Comparison of ENCODE assay signal across 1 cellular context in the genomic region with DNA sequence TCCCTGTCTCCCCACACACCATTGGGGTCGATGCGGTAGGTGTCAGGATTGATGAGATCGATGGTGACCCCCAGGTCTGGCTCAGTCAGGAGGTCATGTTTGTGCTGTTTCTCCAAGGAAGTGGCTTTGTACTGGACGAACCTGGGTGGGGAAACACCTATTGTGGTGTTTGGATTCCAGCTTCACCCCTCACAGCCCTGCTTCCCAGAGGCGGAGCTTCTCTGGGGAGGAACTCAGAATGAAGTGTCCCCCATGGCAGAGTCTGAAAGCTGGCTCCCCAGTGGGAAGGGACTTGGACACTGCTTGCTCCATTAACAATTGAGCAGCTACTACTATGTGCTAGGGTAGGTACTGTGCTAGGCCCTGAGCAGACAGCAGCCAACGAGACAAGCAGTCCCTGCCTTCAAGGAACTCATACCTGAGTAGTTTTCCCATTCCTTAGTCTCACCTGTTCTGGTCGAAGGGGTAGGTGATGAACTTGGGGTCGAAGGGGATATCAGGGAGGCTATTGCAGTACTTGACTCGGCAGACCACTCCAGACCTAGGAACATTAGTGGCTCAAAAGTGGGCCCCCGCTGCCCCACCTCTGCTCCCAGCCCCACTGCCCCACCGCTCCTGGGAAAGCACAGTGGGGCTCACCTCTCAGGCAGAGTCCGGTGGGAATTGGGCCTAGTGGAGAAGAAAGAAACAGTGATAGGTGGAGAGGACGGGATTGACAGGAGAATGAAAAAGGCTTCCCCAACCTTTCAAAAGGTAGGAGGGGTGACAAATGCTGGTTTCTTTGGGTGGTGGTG.
TF ChIP-seq lines count a peak whose summit lies in the region.

No MANE protein-coding gene starts in this region.

TF ChIP-seq in HEK293, 187 proteins besides CTCF, POLR2A, EP300 and RAD21 (continued from another document):
- TF ChIP-seq ZNF112 (tag by site-specific recombination; IDR thresholded peaks at IDR 0.05) (no peak), ZNF221 (tag by site-specific recombination; IDR thresholded peaks at IDR 0.05; ENCODE audit: borderline replicate concordance) (no peak), ZNF214 (tag by site-specific recombination; IDR thresholded peaks at IDR 0.05; ENCODE audit: borderline replicate concordance) (no peak), ZFP37 (tag by site-specific recombination; IDR thresholded peaks at IDR 0.05) (no peak), ZNF426 (tag by site-specific recombination; IDR thresholded peaks at IDR 0.05) (no peak), ZNF223 (tag by site-specific recombination; IDR thresholded peaks at IDR 0.05) (no peak), ZNF311 (tag by site-specific recombination; IDR thresholded peaks at IDR 0.05; ENCODE audit: borderline replicate concordance) (no peak), ZNF155 (tag by site-specific recombination; IDR thresholded peaks at IDR 0.05) (no peak), ZNF561 (tag by site-specific recombination; IDR thresholded peaks at IDR 0.05; ENCODE audit: borderline replicate concordance) (no peak)
- TF ChIP-seq, protein P1, sequence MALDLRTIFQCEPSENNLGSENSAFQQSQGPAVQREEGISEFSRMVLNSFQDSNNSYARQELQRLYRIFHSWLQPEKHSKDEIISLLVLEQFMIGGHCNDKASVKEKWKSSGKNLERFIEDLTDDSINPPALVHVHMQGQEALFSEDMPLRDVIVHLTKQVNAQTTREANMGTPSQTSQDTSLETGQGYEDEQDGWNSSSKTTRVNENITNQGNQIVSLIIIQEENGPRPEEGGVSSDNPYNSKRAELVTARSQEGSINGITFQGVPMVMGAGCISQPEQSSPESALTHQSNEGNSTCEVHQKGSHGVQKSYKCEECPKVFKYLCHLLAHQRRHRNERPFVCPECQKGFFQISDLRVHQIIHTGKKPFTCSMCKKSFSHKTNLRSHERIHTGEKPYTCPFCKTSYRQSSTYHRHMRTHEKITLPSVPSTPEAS (tag by site-specific recombination; IDR thresholded peaks at IDR 0.05): no peak
